8 cellular contexts compared by ENCODE assay signal in genomic region chr13:41060723-41061074, GRCh38. TPM values are rescaled to one million over a fixed set of nuclear protein-coding genes. Genes with fewer than 3 reads are reported as not detected.
A peak's percentile ranks its signal among the peaks of the same experiment; 100 is the strongest.
DNase-seq lines count a peak whose midpoint lies in the region; ATAC-seq and TF ChIP-seq lines count a peak whose summit lies in the region.

No MANE protein-coding gene starts in this region.

- no peak overlapping the region for H3K4me3 ChIP-seq in KMS-11 (IDR thresholded peaks at IDR 0.05; ENCODE audit: insufficient read depth, low read depth, low read length)
- peak overlapping the region; percentile 44 to 80 for H3K4me3 ChIP-seq in gastroesophageal sphincter

- peaks cover 81% of the 10 kb centered on the region for H3K79me2 ChIP-seq in KMS-11 (ENCODE audit: insufficient read depth, low read depth)

- peak overlapping the region; percentile 88 for H3K9ac ChIP-seq in KMS-11

- H4K20me1 ChIP-seq in KMS-11 (ENCODE audit: insufficient read depth) = no peaks in the 10 kb centered on the region

- H3K4me1 ChIP-seq in KMS-11 (ENCODE audit: low read depth, poor library complexity, severe bottlenecking) (peaks cover 45% of the 10 kb centered on the region), gastroesophageal sphincter (peaks cover 14 to 71% (median 32%) of the 10 kb centered on the region in 3 donors)

- no peaks in the 10 kb centered on the region for H3K36me3 ChIP-seq in KMS-11 (ENCODE audit: insufficient read depth)
- peaks cover 0 to 2% of the 10 kb centered on the region in 2 donors for H3K36me3 ChIP-seq in gastroesophageal sphincter

- ATAC-seq in GM21717 (IDR thresholded peaks at IDR 0.05; ENCODE audit: unreplicated experiment) (peak; percentile 38), gastroesophageal sphincter (peak; percentile 38)

- H3K4me2 ChIP-seq in KMS-11 = peak overlapping the region; percentile 33; the same call in 1 of the 2 replicates

- TF ChIP-seq CTCF in KMS-11 (conservative IDR thresholded peaks at IDR 0.05; ENCODE audit: low read depth, low read length) (no peak), gastroesophageal sphincter (IDR thresholded peaks at IDR 0.05) (no peak)

- H3K27ac ChIP-seq in KMS-11 (peak overlapping the region; percentile 95), gastroesophageal sphincter (peak overlapping the region; percentile 97 to 99 (median 99)), temporal lobe (ENCODE audit: low read depth, low read length) (peak overlapping the region; percentile 97)

- TF ChIP-seq POLR2A in gastroesophageal sphincter (IDR thresholded peaks at IDR 0.05) = no peak

- no peaks in the 10 kb centered on the region for H3K27me3 ChIP-seq in KMS-11 (ENCODE audit: insufficient read depth, low read depth)
- H3K27me3 ChIP-seq in gastroesophageal sphincter = no peaks in the 10 kb centered on the region

- H3K9me3 ChIP-seq in gastroesophageal sphincter = no peaks in the 10 kb centered on the region

- WGBS in gastroesophageal sphincter (ENCODE audit: low coverage in 1 of 2), 2 donors = 0% methylated on average over 4 to 6 of the region's 35 CpGs

- TF ChIP-seq EP300 in gastroesophageal sphincter (IDR thresholded peaks at IDR 0.05) = no peak

- H2AFZ ChIP-seq in KMS-11 (ENCODE audit: low read depth) = peak overlapping the region; percentile 69; the same call in 1 of the 2 replicates

- DNase-seq in DMS153 treated with DMSO at 0.1 percent for 48 hours (lab: John Stamatoyannopoulos, UW; ENCODE audit: unreplicated experiment) (peak; percentile 74), SHP77 treated with DMSO at 0.1 percent for 48 hours (lab: John Stamatoyannopoulos, UW) (peak; percentile 42), nucleus accumbens (lab: John Stamatoyannopoulos, UW) (peak in 55 of 56 donors; percentile 57 to 94 (median 85))
- peak; percentile 73 to 87 (median 83) for DNase-seq in activated naive CD4-positive, alpha-beta T cell (lab: John Stamatoyannopoulos, UW)

RNA-seq across cellular contexts. Expression of gene WBP4, which starts 0.6 kb away (rescaled TPM):
- 10 to 100 TPM; 19.3 to 33.1 (median 25.1) TPM for total RNA-seq in gastroesophageal sphincter
- 9.8 TPM for total RNA-seq in temporal lobe

RNA-seq across cellular contexts. Expression of gene ELF1, which starts 41.6 kb away (rescaled TPM):
- total RNA-seq in gastroesophageal sphincter (10 to 100 TPM; 58.2 to 86.6 (median 69.3) TPM), temporal lobe (9.3 TPM)
